In genomic region chr10:63711866-63712716, GRCh38 we compare ENCODE assay signal across 1 cellular context.
TF ChIP-seq lines count a peak whose summit lies in the region.

No MANE protein-coding gene starts in this region.

TF ChIP-seq in GM23338, 12 proteins besides CTCF, POLR2A, EP300 and RAD21 (continued from another document):
- no peak for TF ChIP-seq ZNF462 (CRISPR knock-in tag; IDR thresholded peaks at IDR 0.05)
- TF ChIP-seq POLR2AphosphoS5 (IDR thresholded peaks at IDR 0.05; ENCODE audit: low read depth): no peak
TF ChIP-seq in GM23338: peak in this region for 0.
